ENCODE assay signal across 1 cellular context in genomic region chr4:74330295-74330750, GRCh38.
TF ChIP-seq lines count a peak whose summit lies in the region.

No MANE protein-coding gene starts in this region.

TF ChIP-seq in K562, 482 proteins besides CTCF, POLR2A, EP300 and RAD21 (continued from another document and continues in another):
- TF ChIP-seq BCLAF1 (IDR thresholded peaks at IDR 0.05; ENCODE audit: borderline replicate concordance in 1 of 2, control insufficient read depth in 1 of 2, low read depth in 2 of 2, low read length in 1 of 2) (peak in 1 of 2 experiments; percentile 51; a peak in 1 of 4 replicates), NRF1 (conservative IDR thresholded peaks at IDR 0.05 in 1 of 2, IDR thresholded peaks at IDR 0.05 in 1 of 2) (no peak), THRAP3 (IDR thresholded peaks at IDR 0.05; ENCODE audit: borderline replicate concordance) (no peak), KAT7 (CRISPR knock-in tag; IDR thresholded peaks at IDR 0.05; ENCODE audit: borderline replicate concordance) (no peak), KLF1 (tag; IDR thresholded peaks at IDR 0.05) (no peak), HBP1 (CRISPR knock-in tag; IDR thresholded peaks at IDR 0.05) (no peak), CTCFL (IDR thresholded peaks at IDR 0.05; ENCODE audit: borderline replicate concordance, insufficient read depth, low read depth, low read length, poor library complexity, severe bottlenecking) (no peak), TCF7L2 (IDR thresholded peaks at IDR 0.05; ENCODE audit: low read depth, low read length) (no peak), ZKSCAN3 (CRISPR knock-in tag; IDR thresholded peaks at IDR 0.05) (no peak), CREB3 (tag; conservative IDR thresholded peaks at IDR 0.05; ENCODE audit: low read depth) (no peak), E4F1 (CRISPR knock-in tag; IDR thresholded peaks at IDR 0.05; ENCODE audit: borderline replicate concordance) (no peak), COPS2 (conservative IDR thresholded peaks at IDR 0.05) (no peak), ARID2 (IDR thresholded peaks at IDR 0.05) (no peak), POLR3A (IDR thresholded peaks at IDR 0.05; ENCODE audit: borderline replicate concordance, extremely low read depth, insufficient read depth, insufficient read length) (no peak), RFX7 (CRISPR knock-in tag; IDR thresholded peaks at IDR 0.05) (no peak), ZNF224 (CRISPR knock-in tag; IDR thresholded peaks at IDR 0.05) (no peak), ZNF239 (CRISPR knock-in tag; IDR thresholded peaks at IDR 0.05) (no peak), KHSRP (IDR thresholded peaks at IDR 0.05) (no peak), ARNT (IDR thresholded peaks at IDR 0.05) (0 out of 4 replicates have a peak, but pooled peaks of 1 of the 2 experiments have one; percentile 47), CHD7 (IDR thresholded peaks at IDR 0.05; ENCODE audit: low read depth, low read length) (no peak), GTF2A2 (tag; IDR thresholded peaks at IDR 0.05) (no peak), ZNF584 (CRISPR knock-in tag; IDR thresholded peaks at IDR 0.05; ENCODE audit: low read depth) (0 out of 2 replicates have a peak, but pooled peaks have one; percentile 61), PRPF4 (IDR thresholded peaks at IDR 0.05; ENCODE audit: insufficient read depth, low read depth, low read length, poor library complexity, severe bottlenecking) (no peak), XRCC5 (IDR thresholded peaks at IDR 0.05; ENCODE audit: low read depth, low read length) (no peak), PRMT5 (CRISPR knock-in tag; IDR thresholded peaks at IDR 0.05) (no peak), CBFB (CRISPR knock-in tag; IDR thresholded peaks at IDR 0.05) (0 out of 2 replicates have a peak, but pooled peaks have one; percentile 25), ATF6 (CRISPR knock-in tag; IDR thresholded peaks at IDR 0.05) (no peak), NFATC3 (IDR thresholded peaks at IDR 0.05) (no peak), HDAC1 (IDR thresholded peaks at IDR 0.05) (0 out of 4 replicates have a peak, but pooled peaks of 1 of the 2 experiments have one; percentile 12), ZNF507 (tag; conservative IDR thresholded peaks at IDR 0.05) (no peak), NELFE (IDR thresholded peaks at IDR 0.05; ENCODE audit: insufficient read depth, insufficient read length) (no peak), CBX3 (IDR thresholded peaks at IDR 0.05; ENCODE audit: borderline replicate concordance in 1 of 2, low read length in 2 of 2) (no peak)
